ENCODE assay signal across 32 cellular contexts in genomic region chr7:82244947-82245346, GRCh38.
"Had no signal": no experiment of that assay in that cellular context is flagged by ENCODE, and none has a peak within 500 bp of the region (broad histone marks: within the 10 kb centered on the region; RNA-seq: fewer than 3 reads in every experiment).

No MANE protein-coding gene starts in this region.

- H3K27me3 ChIP-seq: ascending aorta, breast epithelium, MG63, Peyer's patch had no signal

- H3K4me3 ChIP-seq: ascending aorta, breast epithelium, MG63, Peyer's patch had no signal

- H3K27ac ChIP-seq: ascending aorta, breast epithelium, Peyer's patch, WERI-Rb-1 had no signal

- H3K36me3 ChIP-seq: ascending aorta, breast epithelium, MG63, Peyer's patch, WERI-Rb-1 had no signal

- H3K4me1 ChIP-seq: breast epithelium, Peyer's patch had no signal

- DNase-seq: activated CD4-positive, alpha-beta T cell treated with anti-CD3 and anti-CD28 coated beads for 1 hour; activated CD4-positive, alpha-beta T cell treated with anti-CD3 and anti-CD28 coated beads for 48 hours; activated CD4-positive, CD25-positive, alpha-beta regulatory T cell; activated CD8-positive, alpha-beta T cell treated with anti-CD3 and anti-CD28 coated beads for 36 hours; activated gamma-delta T cell; activated naive CD4-positive, alpha-beta T cell treated with Interleukin-2 at 50 U/mL for 16 hours; activated naive CD8-positive, alpha-beta T cell treated with anti-CD3 and anti-CD28 coated beads, Interleukin-2, amount 10 ng/mL, durations not matched to agents 7 days and 5 days; activated T-cell treated with anti-CD3 and anti-CD28 coated beads, Interleukin-2, amount 50 U/mL, for 24 hours; amygdala; cerebellar nuclear complex; Kasumi-1; KG1; MG63; MV-4-11; NCI-H1092; NCI-H1436 treated with DMSO at 0.1 percent for 48 hours; NCI-H187 treated with DMSO at 0.1 percent for 48 hours; NCI-H2081 treated with DMSO at 0.1 percent for 48 hours; NCI-H2171 treated with DMSO at 0.1 percent for 48 hours; NCI-H2227 treated with DMSO at 0.1 percent for 48 hours; NCI-H446; NCI-H510A treated with DMSO at 0.1 percent for 48 hours; NCI-H526 treated with DMSO at 0.1 percent for 48 hours; NK-92 treated with Interleukin-12 subunit alpha and Interleukin-12 subunit beta, amount 100 ng/mL, for 24 hours; PC-3; Peyer's patch; RPMI8226; SIG-M5; T1000; WERI-Rb-1 had no signal

- ATAC-seq: activated CD8-positive, alpha-beta T cell treated with anti-CD3 and anti-CD28 coated beads for 36 hours; PC-3 had no signal

- H3K9me3 ChIP-seq: ascending aorta, breast epithelium, MG63, Peyer's patch had no signal
